In genomic region chr18:59902180-59902992, GRCh38 we compare ENCODE assay signal across 9 cellular contexts. TPM values are rescaled to one million over a fixed set of nuclear protein-coding genes. Genes with fewer than 3 reads are reported as not detected.
DNase-seq lines count a peak whose midpoint lies in the region; ATAC-seq and TF ChIP-seq lines count a peak whose summit lies in the region.
"Had no signal": no experiment of that assay in that cellular context is flagged by ENCODE, and none has a peak within 500 bp of the region (broad histone marks: within the 10 kb centered on the region; RNA-seq: fewer than 3 reads in every experiment).

No MANE protein-coding gene starts in this region.

- H3K36me3 ChIP-seq in CD8-positive, alpha-beta T cell (ENCODE audit: insufficient read depth, low read length), result no peaks in the 10 kb centered on the region
- peaks cover 29 to 40% of the 10 kb centered on the region in 2 experiments for H3K36me3 ChIP-seq in HEK293 (ENCODE audit: control insufficient read depth in 2 of 2, insufficient read depth in 1 of 2, low read length in 2 of 2)

- H3K4me3 ChIP-seq in CD8-positive, alpha-beta T cell (ENCODE audit: low read depth, low read length), result no peak overlapping the region
- H3K4me3 ChIP-seq in HEK293 (ENCODE audit: low read depth, low read length), result peak overlapping the region; percentile 61

- no peak for TF ChIP-seq CTCF in CD8-positive, alpha-beta T cell (IDR thresholded peaks at IDR 0.05)
- TF ChIP-seq CTCF in HEK293 (tag by site-specific recombination; IDR thresholded peaks at IDR 0.05) (no peak), RWPE1 (conservative IDR thresholded peaks at IDR 0.05; ENCODE audit: low read depth) (no peak)

- no peaks in the 10 kb centered on the region for H3K27me3 Mint-ChIP-seq in CD8-positive, alpha-beta T cell (ENCODE audit: low read depth)
- no peaks in the 10 kb centered on the region for H3K27me3 Mint-ChIP-seq in activated T-helper 2 cell treated with anti-CD3 and anti-CD28 coated beads, Interferon-gamma antibody, Interleukin-2, Interleukin-4, amounts not matched to agents 10 μg/mL and 5 μg/mL and 100 μg/mL, durations not matched to agents 14 hours and 24 hours and 36 hours (ENCODE audit: low read depth)

- peaks cover 62% of the 10 kb centered on the region for H3K4me1 Mint-ChIP-seq in CD8-positive, alpha-beta T cell (ENCODE audit: low read depth)
- peaks cover 60% of the 10 kb centered on the region for H3K4me1 Mint-ChIP-seq in activated T-helper 2 cell treated with anti-CD3 and anti-CD28 coated beads, Interferon-gamma antibody, Interleukin-2, Interleukin-4, amounts not matched to agents 10 μg/mL and 5 μg/mL and 100 μg/mL, durations not matched to agents 14 hours and 24 hours and 36 hours (ENCODE audit: low read depth)

- CTCF ChIA-PET in CD8-positive, alpha-beta T cell (lab: Charles Lee), result no interaction called here
- CTCF ChIA-PET in HEK293 (lab: Yijun Ruan, JAX) (interaction anchor here (0.8 to 3.7 kb wide), 3 partner anchors 60 to 86 kb away, joined by 3 to 33 read pairs (median 3); no protein-coding TSS in a partner anchor), RWPE1 (lab: Yijun Ruan, JAX) (interaction anchor here (0.7 kb wide), 1 partner anchor 65 kb away, joined by 3 read pairs; no protein-coding TSS in a partner anchor)

- peak in 1 of 7 experiments; percentile 32 for DNase-seq in CD8-positive, alpha-beta T cell
- no peak for DNase-seq in activated T-helper 2 cell treated with anti-CD3 and anti-CD28 coated beads, Interferon-gamma antibody, Interleukin-2, Interleukin-4, amounts not matched to agents 10 μg/mL and 5 μg/mL and 100 μg/mL, durations not matched to agents 14 hours and 24 hours and 36 hours (ENCODE audit: low spot score)
- DNase-seq in iris pigment epithelial cell (ENCODE audit: low read depth) (peak; percentile 94), germinal center (ENCODE audit: low spot score) (no peak), RWPE1 (ENCODE audit: low spot score) (no peak)

- peaks cover 31% of the 10 kb centered on the region for H3K4me1 ChIP-seq in CD8-positive, alpha-beta T cell (ENCODE audit: insufficient read depth, low read length)
- peaks cover 38% of the 10 kb centered on the region for H3K4me1 ChIP-seq in HEK293 (ENCODE audit: control insufficient read depth, insufficient read depth, low read length)

- H3K9me3 Mint-ChIP-seq in CD8-positive, alpha-beta T cell, result no peaks in the 10 kb centered on the region
- no peaks in the 10 kb centered on the region for H3K9me3 Mint-ChIP-seq in activated T-helper 2 cell treated with anti-CD3 and anti-CD28 coated beads, Interferon-gamma antibody, Interleukin-2, Interleukin-4, amounts not matched to agents 10 μg/mL and 5 μg/mL and 100 μg/mL, durations not matched to agents 14 hours and 24 hours and 36 hours

- no peaks in the 10 kb centered on the region for H3K9me3 ChIP-seq in CD8-positive, alpha-beta T cell (ENCODE audit: low read length)
- H3K9me3 ChIP-seq in HEK293 (ENCODE audit: control insufficient read depth, insufficient read depth, low read depth, low read length), result no peaks in the 10 kb centered on the region

- ATAC-seq in CD8-positive, alpha-beta T cell, result peak; percentile 21
- ATAC-seq in GM18907 (IDR thresholded peaks at IDR 0.05; ENCODE audit: unreplicated experiment) (no peak), HG03378 (IDR thresholded peaks at IDR 0.05; ENCODE audit: unreplicated experiment) (no peak)

- no peak overlapping the region for H3K27ac ChIP-seq in CD8-positive, alpha-beta T cell (ENCODE audit: low read depth, low read length)
- peak overlapping the region; percentile 96 for H3K27ac ChIP-seq in HEK293 (ENCODE audit: extremely low read depth, low read depth, low read length)
- H3K27ac ChIP-seq in RWPE1, result no peak overlapping the region

- no peaks in the 10 kb centered on the region for H3K27me3 ChIP-seq in CD8-positive, alpha-beta T cell (ENCODE audit: insufficient read depth, low read length)

- H3K4me3 Mint-ChIP-seq in CD8-positive, alpha-beta T cell, result peak overlapping the region; percentile 63
- H3K4me3 Mint-ChIP-seq in activated T-helper 2 cell treated with anti-CD3 and anti-CD28 coated beads, Interferon-gamma antibody, Interleukin-2, Interleukin-4, amounts not matched to agents 10 μg/mL and 5 μg/mL and 100 μg/mL, durations not matched to agents 14 hours and 24 hours and 36 hours (ENCODE audit: low read depth), result peak overlapping the region; percentile 95

- H3K36me3 Mint-ChIP-seq in CD8-positive, alpha-beta T cell, result peaks cover 21% of the 10 kb centered on the region
- H3K36me3 Mint-ChIP-seq in activated T-helper 2 cell treated with anti-CD3 and anti-CD28 coated beads, Interferon-gamma antibody, Interleukin-2, Interleukin-4, amounts not matched to agents 10 μg/mL and 5 μg/mL and 100 μg/mL, durations not matched to agents 14 hours and 24 hours and 36 hours (ENCODE audit: low read depth), result peaks cover 49% of the 10 kb centered on the region

- intact Hi-C loops in CD8-positive, alpha-beta T cell (cut with DNase I, micrococcal nuclease), result loop anchor here (5.0 to 10.0 kb wide), 2 partner anchors 545 to 768 kb away; partner anchors contain the start of genes SEC11C (in 2 of the 2) and LMAN1 (in 1 of the 2)
- intact Hi-C loops in activated T-helper 2 cell treated with anti-CD3 and anti-CD28 coated beads, Interferon-gamma antibody, Interleukin-2, Interleukin-4, amounts not matched to agents 10 μg/mL and 5 μg/mL and 100 μg/mL, durations not matched to agents 14 hours and 24 hours and 36 hours (cut with micrococcal nuclease), result loop anchor here (2.0 to 10.0 kb wide), 3 partner anchors 66 to 1298 kb away; no protein-coding TSS in a partner anchor

- POLR2A ChIA-PET in CD8-positive, alpha-beta T cell (lab: Charles Lee), result no interaction called here
- POLR2A ChIA-PET in HEK293 (lab: Yijun Ruan, JAX), result interaction anchor here (1.5 to 4.2 kb wide), 5 partner anchors 17 to 87 kb away, joined by 3 to 90 read pairs (median 54); no protein-coding TSS in a partner anchor
- POLR2A ChIA-PET in RWPE1 (lab: Yijun Ruan, JAX; ENCODE audit: low non-redundant PET), result no interaction called here

- H3K27ac Mint-ChIP-seq in CD8-positive, alpha-beta T cell, result peak overlapping the region; percentile 69
- peak overlapping the region; percentile 95 for H3K27ac Mint-ChIP-seq in activated T-helper 2 cell treated with anti-CD3 and anti-CD28 coated beads, Interferon-gamma antibody, Interleukin-2, Interleukin-4, amounts not matched to agents 10 μg/mL and 5 μg/mL and 100 μg/mL, durations not matched to agents 14 hours and 24 hours and 36 hours
- H3K27ac Mint-ChIP-seq: progenitor cell of endocrine pancreas had no signal

TF ChIP-seq in HEK293, 187 proteins besides CTCF, POLR2A, EP300 and RAD21 (continues in another document):
- TF ChIP-seq ZNF37A (tag by site-specific recombination; IDR thresholded peaks at IDR 0.05), result no peak
- TF ChIP-seq ZNF645 (tag by site-specific recombination; IDR thresholded peaks at IDR 0.05), result no peak
- peak; percentile 34; the same call in 1 of the 2 replicates for TF ChIP-seq EGR2 (tag by site-specific recombination; IDR thresholded peaks at IDR 0.05; ENCODE audit: low read depth)
- no peak for TF ChIP-seq ZNF585B (tag by site-specific recombination; IDR thresholded peaks at IDR 0.05)
- TF ChIP-seq ZNF704 (tag by site-specific recombination; IDR thresholded peaks at IDR 0.05), result no peak
- no peak for TF ChIP-seq KLF16 (tag by site-specific recombination; IDR thresholded peaks at IDR 0.05)
- no peak for TF ChIP-seq KLF1 (tag by site-specific recombination; IDR thresholded peaks at IDR 0.05)
- TF ChIP-seq ZNF791 (tag by site-specific recombination; IDR thresholded peaks at IDR 0.05), result no peak
- TF ChIP-seq ZNF692 (tag by site-specific recombination; IDR thresholded peaks at IDR 0.05), result peak; percentile 57
- TF ChIP-seq ZNF521 (tag by site-specific recombination; IDR thresholded peaks at IDR 0.05), result no peak
- TF ChIP-seq ZNF114 (tag by site-specific recombination; IDR thresholded peaks at IDR 0.05), result no peak
- TF ChIP-seq GLIS2 (tag by site-specific recombination; IDR thresholded peaks at IDR 0.05), result no peak

RNA-seq across cellular contexts. Expression of gene PMAIP1, which starts 2.6 kb away (rescaled TPM):
- 100 to 1,000 TPM in 1 of 2 experiments, 10 to 100 TPM in 1; 96.2 to 101 TPM for total RNA-seq in CD8-positive, alpha-beta T cell
- 41.8 and 42.0 TPM in 2 replicates for total RNA-seq in activated T-helper 2 cell treated with anti-CD3 and anti-CD28 coated beads, Interferon-gamma antibody, Interleukin-2, Interleukin-4, amounts not matched to agents 10 μg/mL and 5 μg/mL and 100 μg/mL, durations not matched to agents 14 hours and 24 hours and 36 hours
